1 cellular context compared by ENCODE assay signal in the genomic region with DNA sequence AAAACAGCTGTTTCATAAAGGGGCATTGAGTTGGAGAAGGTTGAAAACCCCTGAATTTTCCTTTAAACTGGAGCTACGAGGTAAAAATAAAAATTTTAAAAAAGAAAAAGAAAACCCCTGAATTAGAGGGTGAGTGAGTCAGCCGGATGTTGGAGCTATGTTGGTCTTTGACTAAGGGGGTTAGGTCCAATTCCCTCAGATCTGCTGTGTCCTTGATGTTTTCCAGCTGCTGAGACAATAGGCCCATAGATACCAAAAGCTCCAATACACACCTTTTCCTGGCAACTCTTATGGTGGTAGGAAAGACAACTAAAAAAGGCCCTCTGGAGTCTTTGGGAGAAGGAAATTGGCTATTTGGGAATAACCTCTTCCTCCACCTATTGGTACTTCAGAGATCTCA.
TF ChIP-seq lines count a peak whose summit lies in the region.

No MANE protein-coding gene starts in this region.

TF ChIP-seq in HepG2, 621 proteins besides CTCF, POLR2A, EP300 and RAD21 (continued from another document):
- TF ChIP-seq, protein P1, sequence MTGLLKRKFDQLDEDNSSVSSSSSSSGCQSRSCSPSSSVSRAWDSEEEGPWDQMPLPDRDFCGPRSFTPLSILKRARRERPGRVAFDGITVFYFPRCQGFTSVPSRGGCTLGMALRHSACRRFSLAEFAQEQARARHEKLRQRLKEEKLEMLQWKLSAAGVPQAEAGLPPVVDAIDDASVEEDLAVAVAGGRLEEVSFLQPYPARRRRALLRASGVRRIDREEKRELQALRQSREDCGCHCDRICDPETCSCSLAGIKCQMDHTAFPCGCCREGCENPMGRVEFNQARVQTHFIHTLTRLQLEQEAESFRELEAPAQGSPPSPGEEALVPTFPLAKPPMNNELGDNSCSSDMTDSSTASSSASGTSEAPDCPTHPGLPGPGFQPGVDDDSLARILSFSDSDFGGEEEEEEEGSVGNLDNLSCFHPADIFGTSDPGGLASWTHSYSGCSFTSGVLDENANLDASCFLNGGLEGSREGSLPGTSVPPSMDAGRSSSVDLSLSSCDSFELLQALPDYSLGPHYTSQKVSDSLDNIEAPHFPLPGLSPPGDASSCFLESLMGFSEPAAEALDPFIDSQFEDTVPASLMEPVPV (CRISPR knock-in tag; IDR thresholded peaks at IDR 0.05) = no peak
- TF ChIP-seq HMG20A (CRISPR knock-in tag; IDR thresholded peaks at IDR 0.05; ENCODE audit: borderline replicate concordance) = peak; percentile 48; the same call in 1 of the 2 replicates
- TF ChIP-seq TEAD3 (CRISPR knock-in tag; optimal IDR thresholded peaks at IDR 0.05; ENCODE audit: borderline replicate concordance) = peak; percentile 61
- TF ChIP-seq, protein P2, sequence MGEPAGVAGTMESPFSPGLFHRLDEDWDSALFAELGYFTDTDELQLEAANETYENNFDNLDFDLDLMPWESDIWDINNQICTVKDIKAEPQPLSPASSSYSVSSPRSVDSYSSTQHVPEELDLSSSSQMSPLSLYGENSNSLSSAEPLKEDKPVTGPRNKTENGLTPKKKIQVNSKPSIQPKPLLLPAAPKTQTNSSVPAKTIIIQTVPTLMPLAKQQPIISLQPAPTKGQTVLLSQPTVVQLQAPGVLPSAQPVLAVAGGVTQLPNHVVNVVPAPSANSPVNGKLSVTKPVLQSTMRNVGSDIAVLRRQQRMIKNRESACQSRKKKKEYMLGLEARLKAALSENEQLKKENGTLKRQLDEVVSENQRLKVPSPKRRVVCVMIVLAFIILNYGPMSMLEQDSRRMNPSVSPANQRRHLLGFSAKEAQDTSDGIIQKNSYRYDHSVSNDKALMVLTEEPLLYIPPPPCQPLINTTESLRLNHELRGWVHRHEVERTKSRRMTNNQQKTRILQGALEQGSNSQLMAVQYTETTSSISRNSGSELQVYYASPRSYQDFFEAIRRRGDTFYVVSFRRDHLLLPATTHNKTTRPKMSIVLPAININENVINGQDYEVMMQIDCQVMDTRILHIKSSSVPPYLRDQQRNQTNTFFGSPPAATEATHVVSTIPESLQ (CRISPR knock-in tag; conservative IDR thresholded peaks at IDR 0.05) = no peak
- peak; percentile 30; the same call in 1 of the 2 replicates for TF ChIP-seq RCOR2 (CRISPR knock-in tag; IDR thresholded peaks at IDR 0.05)
- peak; percentile 77 for TF ChIP-seq NCOA2 (CRISPR knock-in tag; IDR thresholded peaks at IDR 0.05)
